12 cellular contexts compared by ENCODE assay signal in the genomic region with DNA sequence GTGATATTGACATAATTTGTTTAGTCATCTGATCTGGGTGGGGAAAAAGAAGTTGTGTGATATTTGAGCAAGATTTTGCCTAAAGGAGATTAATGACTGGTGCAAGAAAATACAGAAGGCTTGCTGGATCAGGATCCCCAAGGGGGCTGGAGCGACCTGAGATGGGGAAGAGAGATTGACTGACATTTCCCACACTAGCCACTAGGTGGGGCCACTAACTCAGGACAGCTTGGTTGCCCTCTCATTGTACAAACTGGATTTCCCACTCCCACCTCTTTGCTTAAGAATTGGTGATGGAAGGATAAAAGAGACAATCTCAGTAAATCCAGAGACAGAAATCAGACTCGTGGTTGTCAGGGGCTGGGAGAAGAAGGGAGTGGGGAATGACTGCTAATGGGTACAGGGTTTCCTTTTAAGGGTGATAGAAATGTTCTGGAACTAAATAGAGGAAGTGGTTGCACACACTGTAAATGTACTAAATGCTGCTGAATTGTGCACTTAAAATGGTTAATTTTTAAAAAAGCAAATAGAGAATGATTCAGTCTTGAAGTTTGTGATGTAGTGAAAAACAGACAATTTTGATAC. TPM values are rescaled to one million over a fixed set of nuclear protein-coding genes. Genes with fewer than 3 reads are reported as not detected.
DNase-seq lines count a peak whose midpoint lies in the region; ATAC-seq, FAIRE-seq and TF ChIP-seq lines count a peak whose summit lies in the region.
"Had no signal": no experiment of that assay in that cellular context is flagged by ENCODE, and none has a peak within 500 bp of the region (broad histone marks: within the 10 kb centered on the region; RNA-seq: fewer than 3 reads in every experiment).

No MANE protein-coding gene starts in this region.

- peak; percentile 33; the same call in 2 of the 3 replicates for TF ChIP-seq CTCF in A549 (IDR thresholded peaks at IDR 0.05)
- TF ChIP-seq CTCF in DOHH2 (IDR thresholded peaks at IDR 0.05; ENCODE audit: low read depth, low read length, poor library complexity, severe bottlenecking), result peak; percentile 84
- TF ChIP-seq CTCF in NB4 (IDR thresholded peaks at IDR 0.05; ENCODE audit: low read depth, low read length), result peak; percentile 70

- TF ChIP-seq EP300 in A549 (IDR thresholded peaks at IDR 0.05), result no peak

- H3K4me2 ChIP-seq in A549 (no peak overlapping the region), DOHH2 (ENCODE audit: low read length) (no peak overlapping the region)

- CTCF ChIA-PET in A549 (lab: Yijun Ruan, JAX), result interaction anchor here (1.0 kb wide), 1 partner anchor 10 kb away, joined by 3 read pairs; no protein-coding TSS in a partner anchor

- H3F3A ChIP-seq in DOHH2 (ENCODE audit: control insufficient read depth, insufficient read depth), result no peaks in the 10 kb centered on the region

- no peaks in the 10 kb centered on the region for H3K36me3 ChIP-seq in DOHH2 (ENCODE audit: control insufficient read depth, low read length)

- H3K4me3 ChIP-seq in A549, result no peak overlapping the region
- no peak overlapping the region for H3K4me3 ChIP-seq in DOHH2 (ENCODE audit: low read length)
- no peak overlapping the region for H3K4me3 ChIP-seq in NB4 (ENCODE audit: low read depth, low read length)

- no peaks in the 10 kb centered on the region for H3K27me3 ChIP-seq in DOHH2 (ENCODE audit: control insufficient read depth, low read length)

- WGBS in A549 (ENCODE audit: missing lambda C conversion rate), result 42% methylated on average over 2 of the region's 2 CpGs

- H3K9me3 ChIP-seq in A549, result peaks cover 27% of the 10 kb centered on the region
- peaks cover 31% of the 10 kb centered on the region; the same call in 1 of the 2 replicates for H3K9me3 ChIP-seq in DOHH2 (ENCODE audit: control insufficient read depth, insufficient read depth, low read length)

- DNase-seq in A549 (ENCODE audit: low read depth in 1 of 2, low spot score in 1 of 2) (peak; percentile 30 to 33), NB4 (ENCODE audit: low read depth) (peak; percentile 31), erythroblast (lab: John Stamatoyannopoulos, UW) (peak; percentile 24 to 35), NK-92 (lab: John Stamatoyannopoulos, UW; ENCODE audit: unreplicated experiment) (no peak), superior temporal gyrus (ENCODE audit: extremely low spot score) (no peak), NOMO-1 (lab: John Stamatoyannopoulos, UW; ENCODE audit: unreplicated experiment in 2 of 2) (no peak)
- DNase-seq: amniotic stem cell, mesenchymal stem cell, NCI-H1048 had no signal

- H3K27ac ChIP-seq in A549 (no peak overlapping the region), DOHH2 (ENCODE audit: low read depth, low read length) (no peak overlapping the region)

- no peaks in the 10 kb centered on the region for H3K4me1 ChIP-seq in A549
- H3K4me1 ChIP-seq in DOHH2 (ENCODE audit: control insufficient read depth, low read length), result no peaks in the 10 kb centered on the region

- POLR2A ChIA-PET in A549 (lab: Yijun Ruan, JAX), result no interaction called here

- no peaks in the 10 kb centered on the region for H4K20me1 ChIP-seq in DOHH2 (ENCODE audit: control insufficient read depth, insufficient read depth, low read depth, low read length)

- no peaks in the 10 kb centered on the region for H3K9me2 ChIP-seq in DOHH2 (replicated peaks; ENCODE audit: control insufficient read depth, low read length)

- ATAC-seq in A549 (no peak), HG03039 (IDR thresholded peaks at IDR 0.05; ENCODE audit: unreplicated experiment) (no peak)
- ATAC-seq: stimulated activated memory B cell treated with anti-CD40 and anti-IgM and Interleukin-4, amounts not matched to agents 10 μg/mL and 1 μg/mL and 100 μg/mL, for 72 hours had no signal

- H3K79me2 ChIP-seq in DOHH2 (ENCODE audit: control insufficient read depth, low read length), result no peaks in the 10 kb centered on the region

- TF ChIP-seq RAD21 in A549 (conservative IDR thresholded peaks at IDR 0.05 in 1 of 2, IDR thresholded peaks at IDR 0.05 in 1 of 2), result no peak

- TF ChIP-seq POLR2A in A549 (IDR thresholded peaks at IDR 0.05; ENCODE audit: low read length) (no peak), NB4 (IDR thresholded peaks at IDR 0.05; ENCODE audit: extremely low read depth, insufficient read length) (no peak), erythroblast (IDR thresholded peaks at IDR 0.05; ENCODE audit: low read length) (no peak)

- no peak for FAIRE-seq in A549 (lab: Jason Lieb, UNC)

TF ChIP-seq in A549, 52 proteins besides CTCF, POLR2A, EP300 and RAD21:
- TF ChIP-seq HDAC2 (IDR thresholded peaks at IDR 0.05) (no peak), RNF2 (IDR thresholded peaks at IDR 0.05; ENCODE audit: borderline replicate concordance, low read depth) (no peak), RFX5 (IDR thresholded peaks at IDR 0.05) (no peak)
- TF ChIP-seq, protein P1, sequence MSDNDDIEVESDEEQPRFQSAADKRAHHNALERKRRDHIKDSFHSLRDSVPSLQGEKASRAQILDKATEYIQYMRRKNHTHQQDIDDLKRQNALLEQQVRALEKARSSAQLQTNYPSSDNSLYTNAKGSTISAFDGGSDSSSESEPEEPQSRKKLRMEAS (IDR thresholded peaks at IDR 0.05), result no peak

RNA-seq across cellular contexts. Expression of a gene that starts 50.7 kb away (rescaled TPM):
- 140 and 144 TPM in 2 replicates for polyA plus RNA-seq in A549 (2011; rRNA removed)
- polyA plus RNA-seq in A549 (2012; cell fraction: cytosol; rRNA removed), result 145 and 147 TPM in 2 replicates
- 403 and 526 TPM in 2 replicates for polyA plus RNA-seq in A549 (2012; cell fraction: nucleus; rRNA removed)
- polyA plus RNA-seq in A549 (2017; fragmentation: RNase III; extraction: RNeasy Plus Mini Kit Qiagen cat#74134 plus additional on column Dnase treatment), result 205 to 214 TPM (median 212 TPM) in 3 replicates
- polyA minus RNA-seq in A549 (2011; rRNA and poly(A)+ RNA removed), result 142 and 159 TPM in 2 replicates

Comparison
In these comparisons a context has a peak if more than half of its experiments do, and no peak if none do; other contexts are left out.
1. DNase-seq: peak in A549 (2 of 2), NB4 (single experiment) and erythroblast (2 of 2); none in NK-92 (single experiment), superior temporal gyrus (single experiment) and NOMO-1 (0 of 2).
2. CTCF ChIP-seq: peak in every context shown above with its lines; median percentile 84 in DOHH2; 70 in NB4; 33 in A549.